ENCODE assay signal across 23 cellular contexts in the genomic region with DNA sequence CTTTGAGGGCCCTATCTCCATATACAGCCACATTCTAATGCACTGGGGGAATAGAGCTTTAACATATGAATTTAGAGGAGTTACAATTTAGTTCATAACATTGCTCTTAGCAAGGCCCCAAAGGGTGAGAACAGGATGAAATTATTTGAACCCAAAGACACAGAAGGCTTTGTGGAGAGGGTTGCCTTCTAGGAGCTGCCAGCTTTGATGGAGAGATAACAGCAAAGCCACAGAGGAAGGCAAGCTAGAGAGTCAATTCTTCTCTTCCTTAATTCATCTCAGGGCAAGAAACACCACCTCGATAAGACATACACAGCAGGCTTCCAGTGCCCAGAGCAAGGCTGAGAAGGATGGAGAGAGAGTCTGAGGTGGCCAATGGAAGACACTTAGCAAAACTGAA.
"Had no signal": no experiment of that assay in that cellular context is flagged by ENCODE, and none has a peak within 500 bp of the region (broad histone marks: within the 10 kb centered on the region; RNA-seq: fewer than 3 reads in every experiment).

No MANE protein-coding gene starts in this region.

- H3K27ac ChIP-seq: adrenal gland, Peyer's patch, RWPE1, SJCRH30, VCaP had no signal

- H3K9me2 ChIP-seq: SK-N-SH had no signal

- H3K4me2 ChIP-seq: SK-N-SH had no signal

- H3K9me3 ChIP-seq: adrenal gland, Peyer's patch, SJCRH30, SK-N-SH had no signal

- H3K4me1 ChIP-seq: adrenal gland, Peyer's patch, SJCRH30 had no signal

- H3K36me3 ChIP-seq: adrenal gland, Peyer's patch, SJCRH30 had no signal

- ATAC-seq: activated CD8-positive, alpha-beta T cell treated with anti-CD3 and anti-CD28 coated beads for 36 hours; activated T-cell treated with anti-CD3 and anti-CD28 coated beads, Interleukin-2, amount 50 U/mL, for 72 hours had no signal

- H3K27me3 ChIP-seq: adrenal gland, Peyer's patch, SJCRH30 had no signal

- H3K9ac ChIP-seq: SK-N-SH had no signal

- H3K4me3 ChIP-seq: adrenal gland, Peyer's patch, SJCRH30 had no signal

- DNase-seq: activated CD4-positive, alpha-beta T cell treated with anti-CD3 and anti-CD28 coated beads for 4 hours; activated CD8-positive, alpha-beta memory T cell treated with anti-CD3 and anti-CD28 coated beads, Interleukin-2, amount 50 U/mL, for 4 hours; activated CD8-positive, alpha-beta T cell treated with anti-CD3 and anti-CD28 coated beads for 36 hours; activated naive CD4-positive, alpha-beta T cell treated with anti-CD3 and anti-CD28 coated beads, Interleukin-2, amount 50 U/mL, for 16 hours; activated naive CD8-positive, alpha-beta T cell treated with anti-CD3 and anti-CD28 coated beads, Interleukin-2, amount 10 ng/mL, durations not matched to agents 7 days and 5 days; activated T-cell treated with anti-CD3 and anti-CD28 coated beads, Interleukin-2, amount 50 U/mL, for 72 hours; adrenal gland; anterior cingulate cortex; cerebellar nuclear complex; Karpas-422; NCI-H1105; NCI-H1436; NCI-H1694 treated with DMSO at 0.1 percent for 48 hours; NCI-H2029 treated with DMSO at 0.1 percent for 48 hours; NCI-H345; NCI-H510A treated with DMSO at 0.1 percent for 48 hours; NCI-H69; Peyer's patch; Right ventricle myocardium superior; SJCRH30; SK-N-SH had no signal
